17 cellular contexts compared by ENCODE assay signal in the genomic region with DNA sequence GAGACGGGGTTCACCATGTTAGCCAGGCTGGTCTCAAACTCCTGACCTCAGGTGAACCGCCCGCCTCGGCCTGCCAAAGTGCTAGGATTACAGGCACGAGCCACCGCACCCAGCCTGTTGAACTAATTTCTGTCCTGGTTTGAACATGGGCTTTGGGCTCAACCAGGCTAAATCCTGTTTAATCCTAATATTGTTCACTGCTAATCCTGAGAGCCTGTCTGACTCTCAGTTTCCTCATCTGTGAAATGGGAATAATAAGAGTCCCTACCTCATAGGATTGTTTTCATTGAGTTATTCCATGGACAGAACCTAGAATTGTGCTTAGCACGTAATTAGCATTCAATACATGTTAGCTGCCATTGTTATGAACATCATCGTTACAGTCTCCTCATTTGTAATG. TPM values are rescaled to one million over a fixed set of nuclear protein-coding genes. Genes with fewer than 3 reads are reported as not detected.
A peak's percentile ranks its signal among the peaks of the same experiment; 100 is the strongest.
DNase-seq lines count a peak whose midpoint lies in the region; ATAC-seq, FAIRE-seq and TF ChIP-seq lines count a peak whose summit lies in the region.
"Had no signal": no experiment of that assay in that cellular context is flagged by ENCODE, and none has a peak within 500 bp of the region (broad histone marks: within the 10 kb centered on the region; RNA-seq: fewer than 3 reads in every experiment).

No MANE protein-coding gene starts in this region.

- H3K4me3 ChIP-seq in GM23338 (no peak overlapping the region), H1 (ENCODE audit: extremely low read depth in 1 of 4, insufficient read depth in 2 of 4, low read depth in 3 of 4, low read length in 4 of 4) (no peak overlapping the region)
- H3K4me3 ChIP-seq: BLaER1 treated with 17β-estradiol and CSF1 and Interleukin-3, amounts not matched to agents 10 nM and 100 nM; GM12878; GM23248 had no signal

- peak overlapping the region; percentile 5; the same call in 1 of the 2 replicates for H3K27ac ChIP-seq in GM23338 (ENCODE audit: low read depth)
- H3K27ac ChIP-seq in H1 (ENCODE audit: low read depth, low read length), result no peak overlapping the region
- H3K27ac ChIP-seq: BLaER1 treated with 17β-estradiol and CSF1 and Interleukin-3, amounts not matched to agents 10 nM and 100 nM; GM23248 had no signal

- peaks cover 2% of the 10 kb centered on the region; the same call in 1 of the 2 replicates for H3K23me2 ChIP-seq in H1 (ENCODE audit: low read depth, low read length)

- TF ChIP-seq POLR2A in H1 (IDR thresholded peaks at IDR 0.05; ENCODE audit: control extremely low read depth in 1 of 2, low read depth in 2 of 2, low read length in 2 of 2), result no peak

- no peak overlapping the region for H2BK120ac ChIP-seq in H1 (replicated peaks; ENCODE audit: low read depth, low read length)

- H2BK5ac ChIP-seq in H1 (ENCODE audit: low read depth, low read length), result no peak overlapping the region

- H3K27me3 ChIP-seq in GM23338 (ENCODE audit: insufficient read depth) (no peaks in the 10 kb centered on the region), H1 (replicated peaks in 1 of 4; ENCODE audit: control insufficient read depth in 3 of 4, extremely low read depth in 1 of 4, insufficient read depth in 3 of 4, low read length in 3 of 4) (no peaks in the 10 kb centered on the region)
- H3K27me3 ChIP-seq: BLaER1 treated with 17β-estradiol and CSF1 and Interleukin-3, amounts not matched to agents 10 nM and 100 nM had no signal

- H4K20me1 ChIP-seq in GM23338 (replicated peaks; ENCODE audit: insufficient read depth), result peaks cover 20% of the 10 kb centered on the region
- peaks cover 3 to 15% of the 10 kb centered on the region in 2 experiments for H4K20me1 ChIP-seq in H1 (replicated peaks in 1 of 2; ENCODE audit: control insufficient read depth in 1 of 2, insufficient read depth in 2 of 2, low read length in 2 of 2)

- TF ChIP-seq CTCF in GM23338 (conservative IDR thresholded peaks at IDR 0.05; ENCODE audit: low read depth in 2 of 2), result no peak
- TF ChIP-seq CTCF in H1 (IDR thresholded peaks at IDR 0.05; ENCODE audit: control extremely low read depth in 1 of 3, insufficient read depth in 1 of 3, low read depth in 1 of 3, low read length in 3 of 3), result no peak
- no peak for TF ChIP-seq CTCF in nephron progenitor cell (IDR thresholded peaks at IDR 0.05)

- no peak overlapping the region for H3K14ac ChIP-seq in H1 (ENCODE audit: insufficient read length)

- no peak overlapping the region for H3K18ac ChIP-seq in H1 (ENCODE audit: extremely low read depth, low read length)

- H3K4me1 Mint-ChIP-seq in GM23338, result peaks cover 24% of the 10 kb centered on the region; the same call in 2 of the 3 replicates
- H3K4me1 Mint-ChIP-seq in T-helper 17 cell, result peaks cover 21% of the 10 kb centered on the region
- peaks cover 50% of the 10 kb centered on the region for H3K4me1 Mint-ChIP-seq in nephron progenitor cell

- H3K9ac ChIP-seq in H1 (replicated peaks in 1 of 4; ENCODE audit: extremely low read depth in 1 of 4, low read depth in 3 of 4, low read length in 3 of 4), result no peak overlapping the region
- H3K9ac ChIP-seq: BLaER1 treated with 17β-estradiol and CSF1 and Interleukin-3, amounts not matched to agents 10 nM and 100 nM; GM23248 had no signal

- H3K79me1 ChIP-seq in H1 (ENCODE audit: low read depth, low read length), result no peaks in the 10 kb centered on the region; the same call in 1 of the 2 replicates

- no peaks in the 10 kb centered on the region for H3K9me2 ChIP-seq in GM23338 (ENCODE audit: insufficient read depth)

- WGBS in H1 (ENCODE audit: extremely low coverage in 1 of 2, insufficient coverage in 1 of 2, insufficient read length in 1 of 2, insufficient replicate concordance in 2 of 2, low coverage in 1 of 2, low lambda C conversion rate in 2 of 2, missing lambda C conversion rate in 1 of 2), 2 experiments, result 90% methylated on average over 8 of the region's 8 CpGs; no CpG with 5 or more reads in 1 of the 2 experiments

- H2AFZ ChIP-seq in GM23338 (no peak overlapping the region), H1 (ENCODE audit: low read length) (no peak overlapping the region)
- H2AFZ ChIP-seq: GM23248 had no signal

- FAIRE-seq in H1 (lab: Jason Lieb, UNC) (peak; percentile 13), frontal cortex (lab: Jason Lieb, UNC) (no peak)
- FAIRE-seq: GM12878, GM19239 had no signal

- CTCF ChIA-PET in H1 (lab: Charles Lee; ENCODE audit: partially characterized antibody), result no interaction called here

- H3K9me3 Mint-ChIP-seq in GM23338 (peaks cover 16% of the 10 kb centered on the region), nephron progenitor cell (peaks cover 22% of the 10 kb centered on the region)
- H3K9me3 Mint-ChIP-seq: CD8-positive, alpha-beta T cell had no signal

- no peaks in the 10 kb centered on the region for H3K9me3 ChIP-seq in T-helper 17 cell (ENCODE audit: control insufficient read depth, low read length, poor library complexity, severe bottlenecking)
- peaks cover 0 to 11% of the 10 kb centered on the region in 2 experiments; a peak in 1 of 4 replicates for H3K9me3 ChIP-seq in H1 (ENCODE audit: insufficient read depth in 2 of 2, low read depth in 1 of 2, low read length in 1 of 2)

- H3K4me3 Mint-ChIP-seq in GM23338 (no peak overlapping the region), T-helper 17 cell (no peak overlapping the region), nephron progenitor cell (no peak overlapping the region)
- H3K4me3 Mint-ChIP-seq: B cell; CD8-positive, alpha-beta T cell had no signal

- TF ChIP-seq RAD21 in H1 (IDR thresholded peaks at IDR 0.05 in 1 of 2, conservative IDR thresholded peaks at IDR 0.05 in 1 of 2; ENCODE audit: low read depth in 2 of 2, low read length in 2 of 2), result no peak

- H4K91ac ChIP-seq in H1 (replicated peaks; ENCODE audit: insufficient read length, low read length), result no peak overlapping the region

- H2BK12ac ChIP-seq in H1 (ENCODE audit: low read depth, low read length), result no peak overlapping the region

- H3K4me1 ChIP-seq in GM23338 (ENCODE audit: insufficient read depth), result peaks cover 10% of the 10 kb centered on the region
- peaks cover 0 to 6% (median 0%) of the 10 kb centered on the region in 4 experiments; a peak in 1 of 7 replicates for H3K4me1 ChIP-seq in H1 (replicated peaks in 1 of 4; ENCODE audit: control insufficient read depth in 3 of 4, insufficient read depth in 4 of 4, low read length in 3 of 4)

- H3K4me2 ChIP-seq in GM23338 (0 out of 2 replicates have a peak overlapping the region, but pooled peaks have one; percentile 25), H1 (ENCODE audit: insufficient read depth in 1 of 2, low read depth in 2 of 2, low read length in 2 of 2) (no peak overlapping the region)
- H3K4me2 ChIP-seq: BLaER1 treated with 17β-estradiol and CSF1 and Interleukin-3, amounts not matched to agents 10 nM and 100 nM had no signal

- TF ChIP-seq EP300 in H1 (IDR thresholded peaks at IDR 0.05; ENCODE audit: borderline replicate concordance in 1 of 2, low read depth in 2 of 2, low read length in 2 of 2), result no peak

- no peak overlapping the region for H3K56ac ChIP-seq in H1 (replicated peaks; ENCODE audit: insufficient read length, low read depth, low read length)

- no peak overlapping the region for H2BK15ac ChIP-seq in H1 (ENCODE audit: low read length)

- no peak overlapping the region for H3K27ac Mint-ChIP-seq in GM23338
- H3K27ac Mint-ChIP-seq in T-helper 17 cell, result peak overlapping the region; percentile 29
- H3K27ac Mint-ChIP-seq in nephron progenitor cell, result peak overlapping the region; percentile 94
- H3K27ac Mint-ChIP-seq: B cell; CD8-positive, alpha-beta T cell had no signal

- H2BK20ac ChIP-seq in H1 (ENCODE audit: low read length), result no peak overlapping the region

- no peak overlapping the region for H3K23ac ChIP-seq in H1 (ENCODE audit: insufficient read length)

- peaks cover 85% of the 10 kb centered on the region for H3K79me2 ChIP-seq in GM23338 (replicated peaks; ENCODE audit: insufficient read depth)
- H3K79me2 ChIP-seq in H1 (ENCODE audit: control insufficient read depth in 1 of 2, insufficient read depth in 2 of 2, low read length in 2 of 2), result peaks cover 0 to 74% of the 10 kb centered on the region in 2 experiments; a peak in 2 of 4 replicates

- no peak overlapping the region for H4K5ac ChIP-seq in H1 (ENCODE audit: insufficient read length, low read depth, low read length)

- H3K4ac ChIP-seq in H1 (replicated peaks; ENCODE audit: insufficient read length, low read depth, low read length), result no peak overlapping the region

- ATAC-seq in GM23338 (no peak), T-helper 17 cell (no peak), GM19455 (IDR thresholded peaks at IDR 0.05; ENCODE audit: unreplicated experiment) (no peak)
- ATAC-seq: CD8-positive, alpha-beta T cell; GM12878 had no signal

- H3K36me3 ChIP-seq in GM23338 (ENCODE audit: insufficient read depth), result peaks cover 3% of the 10 kb centered on the region
- no peaks in the 10 kb centered on the region; a peak in 2 of 8 replicates for H3K36me3 ChIP-seq in H1 (ENCODE audit: control insufficient read depth in 2 of 4, insufficient read depth in 4 of 4, low read length in 3 of 4)

- H4K8ac ChIP-seq in H1 (ENCODE audit: extremely low read depth, insufficient read depth, low read length), result no peak overlapping the region

- POLR2A ChIA-PET in H1 (lab: Charles Lee; ENCODE audit: partially characterized antibody), result no interaction called here

- no peak for DNase-seq in GM23338 (ENCODE audit: low spot score)
- no peak for DNase-seq in T-helper 17 cell
- no peak for DNase-seq in H1 (ENCODE audit: low read depth in 1 of 2, low spot score in 2 of 2)
- DNase-seq in nephron progenitor cell, result no peak
- no peak for DNase-seq in NCI-H2227 (lab: John Stamatoyannopoulos, UW; ENCODE audit: unreplicated experiment)
- no peak for DNase-seq in frontal cortex (ENCODE audit: low spot score in 2 of 2)
- DNase-seq: Calu3; CD8-positive, alpha-beta T cell; DMS53; DND-41; EL; GM23248 had no signal

- H3F3A ChIP-seq in GM23338 (replicated peaks; ENCODE audit: low read depth), result no peaks in the 10 kb centered on the region

- H3K36me3 Mint-ChIP-seq in GM23338 (ENCODE audit: low read depth), result peaks cover 28% of the 10 kb centered on the region
- H3K36me3 Mint-ChIP-seq in T-helper 17 cell (ENCODE audit: low read depth), result peaks cover 2% of the 10 kb centered on the region
- peaks cover 40% of the 10 kb centered on the region for H3K36me3 Mint-ChIP-seq in nephron progenitor cell (ENCODE audit: low read depth)

- no peak overlapping the region for H2AK5ac ChIP-seq in H1 (ENCODE audit: low read depth, low read length)

- H3K27me3 Mint-ChIP-seq in GM23338 (ENCODE audit: insufficient read depth, low read depth, poor library complexity) (peaks cover 8% of the 10 kb centered on the region), T-helper 17 cell (no peaks in the 10 kb centered on the region), nephron progenitor cell (ENCODE audit: low read depth, poor library complexity) (no peaks in the 10 kb centered on the region)
- H3K27me3 Mint-ChIP-seq: B cell had no signal

RNA-seq across cellular contexts. Expression of gene TM9SF4, which starts 17.4 kb away (rescaled TPM):
- 47.5 and 52.6 TPM in 2 replicates for total RNA-seq in GM23338 (2014; rRNA removed; shearing (Covaris generic))
- 20.3 and 20.4 TPM in 2 replicates for polyA plus RNA-seq in GM23338 (2016; fragmentation: Nextera tagmentation; extraction: Ambion mirVana)
- 10 to 100 TPM; 41.2 to 42.4 TPM for total RNA-seq in T-helper 17 cell
- 38.4 and 40.5 TPM in 2 replicates for total RNA-seq in H1 (2021; fragmentation: NEBNext Ultra II Directional; extraction: Animal tissue kit (Norgen Biotek cat#: 25700))
- polyA plus RNA-seq in H1 (2011; rRNA removed), result 68.7 and 72.0 TPM in 2 replicates
- 63.3 TPM for polyA plus RNA-seq in H1 (2011; cell fraction: cytosol; rRNA removed)
- 96.5 TPM for polyA plus RNA-seq in H1 (2011; cell fraction: nucleus; rRNA removed)
- polyA plus RNA-seq in H1 (2012, experiment 1 of 2), result 51.4 to 59.5 TPM (median 54.3 TPM) in 4 replicates
- 40.2 TPM for polyA plus RNA-seq in H1 (2012, experiment 2 of 2)
- polyA plus RNA-seq in H1 (2013, experiment 1 of 2), result 80.9 TPM
- polyA plus RNA-seq in H1 (2013, experiment 2 of 2), result 72.3 TPM
- 102 and 111 TPM in 2 replicates for polyA minus RNA-seq in H1 (2011; rRNA and poly(A)+ RNA removed)
- polyA minus RNA-seq in H1 (2011; cell fraction: cytosol; rRNA and poly(A)+ RNA removed), result 55.7 TPM
- 83.1 TPM for polyA minus RNA-seq in H1 (2011; cell fraction: nucleus; rRNA and poly(A)+ RNA removed)
- 13.5 TPM for total RNA-seq in frontal cortex
